ENCODE assay signal across 8 cellular contexts in the genomic region with DNA sequence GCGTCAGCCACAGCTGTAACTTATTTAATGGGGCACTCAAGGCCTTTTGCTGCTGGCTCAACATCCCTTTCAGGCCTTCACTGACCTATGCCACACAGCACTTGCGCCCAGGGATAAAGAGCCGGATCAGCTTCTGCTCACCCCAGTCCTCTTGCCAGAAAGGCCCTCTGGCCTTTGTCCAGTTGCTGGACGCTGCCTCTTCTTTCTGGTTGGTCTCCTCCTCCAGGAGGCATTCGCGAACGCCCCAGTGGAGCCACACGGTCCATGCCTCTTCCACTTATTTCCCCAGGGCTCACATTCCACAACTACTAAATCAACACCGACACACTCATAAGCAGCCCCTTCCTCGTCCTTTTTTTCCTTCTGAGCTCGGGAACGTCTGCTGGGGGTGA. TPM values are rescaled to one million over a fixed set of nuclear protein-coding genes. Genes with fewer than 3 reads are reported as not detected.
DNase-seq lines count a peak whose midpoint lies in the region; ATAC-seq and TF ChIP-seq lines count a peak whose summit lies in the region.

No MANE protein-coding gene starts in this region.

- TF ChIP-seq CTCF in HFF-Myc (IDR thresholded peaks at IDR 0.05; ENCODE audit: low read depth, low read length, missing control alignments) (no peak), brain (conservative IDR thresholded peaks at IDR 0.05) (no peak), smooth muscle cell (IDR thresholded peaks at IDR 0.05; ENCODE audit: borderline replicate concordance, insufficient read depth, poor library complexity, severe bottlenecking) (no peak)

- peak overlapping the region; percentile 91 for H3K4me2 ChIP-seq in smooth muscle cell

- 21% methylated on average over 11 of the region's 12 CpGs for WGBS in smooth muscle cell (ENCODE audit: low lambda C conversion rate)

- peaks cover 28% of the 10 kb centered on the region for H3K36me3 Mint-ChIP-seq in brain

- H3K9ac ChIP-seq in smooth muscle cell (ENCODE audit: low read depth) = peak overlapping the region; percentile 83

- peaks cover 52% of the 10 kb centered on the region for H3K4me1 Mint-ChIP-seq in brain

- peak overlapping the region; percentile 91 to 98 (median 93) for H3K27ac Mint-ChIP-seq in brain

- H3K79me2 ChIP-seq in ACC112 (ENCODE audit: control insufficient read depth, insufficient read depth, low read length, unreplicated experiment) (peaks cover 10% of the 10 kb centered on the region), smooth muscle cell (ENCODE audit: low read depth) (peaks cover 34% of the 10 kb centered on the region)

- H3K4me1 ChIP-seq in ACC112 (ENCODE audit: control insufficient read depth, insufficient read depth, low read length, unreplicated experiment) = peaks cover 5% of the 10 kb centered on the region
- H3K4me1 ChIP-seq in smooth muscle cell (ENCODE audit: low read depth) = no peaks in the 10 kb centered on the region

- H3K4me3 Mint-ChIP-seq in brain = peak overlapping the region; percentile 93 to 98 (median 95)

- H3K27me3 ChIP-seq in ACC112 (ENCODE audit: insufficient read depth, low read length) (no peaks in the 10 kb centered on the region), smooth muscle cell (ENCODE audit: low read depth) (no peaks in the 10 kb centered on the region)

- ATAC-seq in HG02610 (IDR thresholded peaks at IDR 0.05; ENCODE audit: unreplicated experiment) = no peak
- ATAC-seq in GM21619 (IDR thresholded peaks at IDR 0.05; ENCODE audit: unreplicated experiment) = no peak

- no peaks in the 10 kb centered on the region for H4K20me1 ChIP-seq in smooth muscle cell (ENCODE audit: low read depth)

- DNase-seq in HFF-Myc (ENCODE audit: extremely low read depth, low read depth) (no peak), iris pigment epithelial cell (ENCODE audit: low read depth) (peak; percentile 65), smooth muscle cell (lab: John Stamatoyannopoulos, UW; ENCODE audit: unreplicated experiment) (no peak), NCI-H187 treated with DMSO at 0.1 percent for 48 hours (lab: John Stamatoyannopoulos, UW) (no peak)

- H3K4me3 ChIP-seq in ACC112 (ENCODE audit: low read depth, low read length) = peak overlapping the region; percentile 93
- H3K4me3 ChIP-seq in HFF-Myc (replicated peaks; ENCODE audit: low read depth, low read length) = peak overlapping the region; percentile 67
- peak overlapping the region; percentile 87 for H3K4me3 ChIP-seq in smooth muscle cell

- H2AFZ ChIP-seq in ACC112 (ENCODE audit: low read length, unreplicated experiment) = peak overlapping the region; percentile 56
- peak overlapping the region; percentile 86 for H2AFZ ChIP-seq in smooth muscle cell (ENCODE audit: low read depth)

- H3K36me3 ChIP-seq in ACC112 (ENCODE audit: insufficient read depth, low read length) (no peaks in the 10 kb centered on the region), smooth muscle cell (ENCODE audit: low read depth) (no peaks in the 10 kb centered on the region)

- H3F3A ChIP-seq in smooth muscle cell (ENCODE audit: low read depth) = no peaks in the 10 kb centered on the region

- peaks cover 21 to 39% (median 33%) of the 10 kb centered on the region in 5 experiments for H3K9me3 Mint-ChIP-seq in brain

- H3K9me3 ChIP-seq in smooth muscle cell (replicated peaks; ENCODE audit: low read depth) = peaks cover 1% of the 10 kb centered on the region

- peaks cover 10% of the 10 kb centered on the region for H3K27me3 Mint-ChIP-seq in brain

- H3K27ac ChIP-seq in ACC112 (ENCODE audit: low read depth, low read length) (peak overlapping the region; percentile 54), smooth muscle cell (ENCODE audit: low read depth) (peak overlapping the region; percentile 85)

RNA-seq across cellular contexts. Expression of a gene that starts 3.7 kb away (rescaled TPM):
- polyA plus RNA-seq in brain (ENCODE audit: insufficient read depth, low read depth, low replicate concordance) = 6.9 TPM
- 14.3 and 22.3 TPM in 2 replicates for total RNA-seq in smooth muscle cell
- 2.3 and 4.4 TPM in 2 replicates for polyA plus RNA-seq in smooth muscle cell

RNA-seq across cellular contexts. Expression of a gene that starts 28.6 kb away (rescaled TPM):
- polyA plus RNA-seq in brain (ENCODE audit: insufficient read depth, low read depth, low replicate concordance) (17.9 TPM), smooth muscle cell (27.2 and 29.5 TPM in 2 replicates)
- 23.8 and 29.2 TPM in 2 replicates for total RNA-seq in smooth muscle cell

RNA-seq across cellular contexts. Expression of a gene that starts 56.3 kb away (rescaled TPM):
- 158 TPM for polyA plus RNA-seq in brain (ENCODE audit: insufficient read depth, low read depth, low replicate concordance)
- total RNA-seq in smooth muscle cell = 32.9 and 34.6 TPM in 2 replicates
- polyA plus RNA-seq in smooth muscle cell = 54.6 and 66.5 TPM in 2 replicates
